ENCODE assay signal across 8 cellular contexts in the genomic region with DNA sequence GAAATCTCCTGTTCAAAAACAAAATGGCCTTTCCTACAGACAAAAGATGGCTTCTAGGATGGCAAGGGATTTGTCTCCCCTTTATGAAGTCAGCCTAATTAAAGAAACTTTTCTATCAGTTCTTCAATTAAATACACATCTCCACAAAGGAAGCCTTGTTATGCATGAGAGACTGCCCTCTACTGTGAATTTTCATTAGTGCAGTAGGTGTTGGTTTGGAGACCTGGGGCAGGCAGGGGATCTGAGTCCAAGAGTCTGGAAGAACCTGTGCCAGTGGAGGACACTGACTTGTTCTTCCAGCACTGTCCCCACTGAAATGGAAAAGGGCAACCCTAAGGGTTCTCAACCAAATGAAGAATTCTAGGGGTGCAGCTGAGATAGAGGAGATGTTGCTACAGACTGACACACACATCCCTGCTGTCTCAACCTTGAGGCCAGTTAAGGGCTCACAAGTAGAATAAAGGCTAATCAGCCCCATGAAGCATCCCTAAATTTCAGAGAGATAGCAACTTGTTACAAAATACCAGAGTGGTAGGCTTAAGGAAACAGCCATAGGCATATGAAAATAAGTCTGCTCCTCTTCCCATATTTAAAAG.
DNase-seq lines count a peak whose midpoint lies in the region; ATAC-seq, FAIRE-seq and TF ChIP-seq lines count a peak whose summit lies in the region.

No MANE protein-coding gene starts in this region.

- ATAC-seq in A549, result peak; percentile 70 to 85; a peak in 4 of 6 replicates

- no peak for TF ChIP-seq POLR2A in A549 (IDR thresholded peaks at IDR 0.05; ENCODE audit: low read length)

- H3K27me3 Mint-ChIP-seq in osteocyte (ENCODE audit: unreplicated experiment), result no peaks in the 10 kb centered on the region

- H3K4me1 ChIP-seq in A549, result peaks cover 12% of the 10 kb centered on the region; the same call in 2 of the 3 replicates

- TF ChIP-seq EP300 in A549 (IDR thresholded peaks at IDR 0.05), result no peak

- H3K4me3 Mint-ChIP-seq in osteocyte (ENCODE audit: unreplicated experiment), result no peak overlapping the region

- DNase-seq in A549 (ENCODE audit: low read depth in 1 of 2, low spot score in 1 of 2) (peak; percentile 35 to 54), GM04503 (ENCODE audit: low read depth) (peak; percentile 28), HT1080 (ENCODE audit: low read depth) (peak; percentile 72), SK-N-DZ (ENCODE audit: low spot score) (peak; percentile 17), fibroblast of villous mesenchyme (ENCODE audit: low read depth) (peak; percentile 78), osteocyte (ENCODE audit: extremely low spot score, unreplicated experiment) (no peak)
- no peak for DNase-seq in activated CD4-positive, CD25-positive, alpha-beta regulatory T cell (lab: John Stamatoyannopoulos, UW)
- DNase-seq in stimulated activated naive CD4-positive, alpha-beta T cell treated with Interleukin-2 at 50 U/mL for 16 hours (lab: John Stamatoyannopoulos, UW), result no peak

- no peaks in the 10 kb centered on the region for H3K9me3 Mint-ChIP-seq in osteocyte (ENCODE audit: unreplicated experiment)

- CTCF ChIA-PET in A549 (lab: Yijun Ruan, JAX), result interaction anchor here (0.5 to 2.5 kb wide), 14 partner anchors 9 to 370 kb away, joined by 3 to 18 read pairs (median 4); partner anchors contain the start of gene PRICKLE2

- H3K9me3 ChIP-seq in A549, result no peaks in the 10 kb centered on the region

- no peaks in the 10 kb centered on the region for H3K36me3 Mint-ChIP-seq in osteocyte (ENCODE audit: unreplicated experiment)

- H3K27ac Mint-ChIP-seq in osteocyte (ENCODE audit: unreplicated experiment), result no peak overlapping the region

- no peak for FAIRE-seq in A549 (lab: Jason Lieb, UNC)

- no peak overlapping the region for H3K4me2 ChIP-seq in A549

- peak; percentile 81 to 83 for TF ChIP-seq RAD21 in A549 (conservative IDR thresholded peaks at IDR 0.05 in 1 of 2, IDR thresholded peaks at IDR 0.05 in 1 of 2)

- H3K4me3 ChIP-seq in A549, result no peak overlapping the region
- H3K4me3 ChIP-seq in fibroblast of villous mesenchyme (ENCODE audit: low read depth, low read length), result no peak overlapping the region

- POLR2A ChIA-PET in A549 (lab: Yijun Ruan, JAX), result interaction anchor here (1.4 kb wide), 1 partner anchor 174 kb away, joined by 3 read pairs; the partner anchor contains the start of gene PRICKLE2

- H3K4me1 Mint-ChIP-seq in osteocyte (ENCODE audit: unreplicated experiment), result peaks cover 15% of the 10 kb centered on the region

- TF ChIP-seq CTCF in A549 (IDR thresholded peaks at IDR 0.05) (peak; percentile 69), fibroblast of villous mesenchyme (IDR thresholded peaks at IDR 0.05; ENCODE audit: insufficient read depth, low read depth, low read length) (peak; percentile 84), osteocyte (IDR thresholded peaks at IDR 0.05) (peak; percentile 88)

- peak overlapping the region; percentile 55 to 72; a peak in 4 of 6 replicates for H3K27ac ChIP-seq in A549

TF ChIP-seq in A549, 52 proteins besides CTCF, POLR2A, EP300 and RAD21:
- TF ChIP-seq SMC3 (IDR thresholded peaks at IDR 0.05), result peak; percentile 84
- no peak for TF ChIP-seq ZNF302 (CRISPR knock-in tag; IDR thresholded peaks at IDR 0.05)

Comparison
In these comparisons a context has a peak if more than half of its experiments do, and no peak if none do; other contexts are left out.
1. DNase-seq: peak in A549 (2 of 2), GM04503 (single experiment), HT1080 (single experiment), SK-N-DZ (single experiment) and fibroblast of villous mesenchyme (single experiment); none in osteocyte (single experiment), activated CD4-positive, CD25-positive, alpha-beta regulatory T cell (0 of 4) and stimulated activated naive CD4-positive, alpha-beta T cell treated with Interleukin-2 at 50 U/mL for 16 hours (single experiment).
2. Peak in every context shown above with its lines, with median percentiles within 50 percentile points of each other: CTCF ChIP-seq.